In genomic region chr3:132164469-132165092, GRCh38 we compare ENCODE assay signal across 1 cellular context.
TF ChIP-seq lines count a peak whose summit lies in the region.

No MANE protein-coding gene starts in this region.

TF ChIP-seq in liver, 16 proteins besides CTCF, POLR2A, EP300 and RAD21 (continued from another document):
- TF ChIP-seq SP1 (IDR thresholded peaks at IDR 0.05) (no peak), TAF1 (conservative IDR thresholded peaks at IDR 0.05) (no peak)
